In the genomic region with DNA sequence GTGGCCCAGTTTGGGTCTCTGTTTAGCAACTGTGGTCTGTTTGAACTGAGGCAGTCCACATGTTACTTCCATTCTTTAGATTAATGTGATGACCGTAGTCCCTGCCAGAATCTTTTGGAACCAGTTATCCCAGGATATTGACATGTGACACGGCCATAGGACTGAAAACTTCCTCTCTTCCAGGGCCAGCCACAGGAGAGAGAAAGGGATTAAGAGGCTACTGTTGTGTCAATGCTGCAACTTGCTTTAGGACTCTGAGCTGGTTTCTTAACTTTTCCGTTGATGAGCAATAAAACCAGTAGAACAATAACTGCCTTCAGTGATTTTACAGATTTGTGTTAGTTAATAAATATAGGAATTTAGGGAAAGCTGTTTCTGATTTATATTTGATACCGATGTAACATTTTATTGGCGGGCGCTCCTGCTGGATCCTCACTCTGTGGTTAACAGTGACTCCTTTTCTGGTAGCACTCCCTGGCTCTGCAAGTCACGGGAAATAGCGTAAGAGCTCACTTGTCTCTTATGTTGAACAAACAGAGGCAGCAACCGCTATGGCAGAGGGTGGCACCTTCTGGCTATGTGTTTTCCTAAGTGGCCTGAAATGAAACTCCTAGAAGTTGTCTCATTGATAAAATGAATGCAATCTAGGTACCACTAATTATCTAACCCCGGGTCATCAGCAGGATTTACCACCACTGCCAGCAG, we compare ENCODE assay signal across 18 cellular contexts. TPM values are rescaled to one million over a fixed set of nuclear protein-coding genes. Genes with fewer than 3 reads are reported as not detected.
A peak's percentile ranks its signal among the peaks of the same experiment; 100 is the strongest.
DNase-seq lines count a peak whose midpoint lies in the region; ATAC-seq and TF ChIP-seq lines count a peak whose summit lies in the region.
"Had no signal": no experiment of that assay in that cellular context is flagged by ENCODE, and none has a peak within 500 bp of the region (broad histone marks: within the 10 kb centered on the region; RNA-seq: fewer than 3 reads in every experiment).

No MANE protein-coding gene starts in this region.

- H3K27ac Mint-ChIP-seq in glutamatergic neuron (ENCODE audit: unreplicated experiment), result no peak overlapping the region
- H3K27ac Mint-ChIP-seq: activated CD4-positive, alpha-beta memory T cell treated with anti-CD3 and anti-CD28 coated beads, Interleukin-2, amount 10 ng/mL, durations not matched to agents 7 days and 5 days; HFFc6 had no signal

- peaks cover 10% of the 10 kb centered on the region for H3K79me2 ChIP-seq in trophoblast cell (ENCODE audit: control insufficient read depth, insufficient read depth, low read length, poor library complexity)

- no peak overlapping the region for H3K4me3 ChIP-seq in RWPE2 (ENCODE audit: severe bottlenecking)
- no peak overlapping the region for H3K4me3 ChIP-seq in trophoblast cell (ENCODE audit: low read depth, low read length)
- H3K4me3 ChIP-seq: ascending aorta, lower lobe of right lung, spleen had no signal

- H3K27me3 ChIP-seq in RWPE2 (ENCODE audit: insufficient read depth, poor library complexity, severe bottlenecking), result no peaks in the 10 kb centered on the region
- no peaks in the 10 kb centered on the region for H3K27me3 ChIP-seq in foreskin keratinocyte
- no peaks in the 10 kb centered on the region for H3K27me3 ChIP-seq in trophoblast cell (ENCODE audit: insufficient read depth, low read length)
- H3K27me3 ChIP-seq: ascending aorta, spleen had no signal

- H3K4me1 ChIP-seq in RWPE2 (ENCODE audit: insufficient read depth, poor library complexity, severe bottlenecking) (peaks cover 34% of the 10 kb centered on the region), foreskin keratinocyte (peaks cover 20% of the 10 kb centered on the region), trophoblast cell (ENCODE audit: control insufficient read depth in 1 of 2, insufficient read depth in 2 of 2, low read length in 2 of 2) (peaks cover 18 to 28% of the 10 kb centered on the region in 2 experiments)
- H3K4me1 ChIP-seq: ascending aorta, lower lobe of right lung, spleen had no signal

- H3K36me3 ChIP-seq in RWPE2 (ENCODE audit: low read depth), result no peaks in the 10 kb centered on the region
- no peaks in the 10 kb centered on the region for H3K36me3 ChIP-seq in trophoblast cell (ENCODE audit: control insufficient read depth in 1 of 2, insufficient read depth in 2 of 2, low read length in 2 of 2)
- H3K36me3 ChIP-seq: ascending aorta, lower lobe of right lung, spleen had no signal

- H2BK12ac ChIP-seq in trophoblast cell (ENCODE audit: low read length), result peak overlapping the region; percentile 63

- no peak overlapping the region for H4K12ac ChIP-seq in trophoblast cell (ENCODE audit: low read depth, low read length)

- H3K23ac ChIP-seq in trophoblast cell (ENCODE audit: low read length), result no peak overlapping the region

- no peak overlapping the region for H3K9ac ChIP-seq in trophoblast cell (ENCODE audit: low read length)

- TF ChIP-seq CTCF in RWPE2 (IDR thresholded peaks at IDR 0.05; ENCODE audit: poor library complexity, severe bottlenecking) (no peak), foreskin keratinocyte (conservative IDR thresholded peaks at IDR 0.05) (no peak), glutamatergic neuron (IDR thresholded peaks at IDR 0.05; ENCODE audit: partially characterized antibody, unreplicated experiment) (no peak)

- H3K27ac ChIP-seq in RWPE2 (ENCODE audit: poor library complexity, severe bottlenecking) (peak overlapping the region; percentile 24), foreskin keratinocyte (peak overlapping the region; percentile 54), trophoblast cell (ENCODE audit: low read depth, low read length) (peak overlapping the region; percentile 63)
- H3K27ac ChIP-seq: 22Rv1, ascending aorta, lower lobe of right lung, spleen had no signal

- no peak overlapping the region for H3K14ac ChIP-seq in trophoblast cell (ENCODE audit: low read length)

- H3K36me3 Mint-ChIP-seq in glutamatergic neuron (ENCODE audit: unreplicated experiment), result peaks cover 5% of the 10 kb centered on the region

- H3K4me2 ChIP-seq in trophoblast cell (ENCODE audit: low read length), result peak overlapping the region; percentile 50

- peak overlapping the region; percentile 42 for H3K4ac ChIP-seq in trophoblast cell (ENCODE audit: low read depth, low read length)

- WGBS in trophoblast cell (ENCODE audit: extremely low coverage, insufficient coverage, insufficient read length), result no CpG with 5 or more reads among the region's 10 CpGs

- no peak overlapping the region for H3K18ac ChIP-seq in trophoblast cell (ENCODE audit: low read length)

- no peaks in the 10 kb centered on the region for H3K27me3 Mint-ChIP-seq in glutamatergic neuron (ENCODE audit: unreplicated experiment)
- H3K27me3 Mint-ChIP-seq: activated CD4-positive, alpha-beta memory T cell treated with anti-CD3 and anti-CD28 coated beads, Interleukin-2, amount 10 ng/mL, durations not matched to agents 7 days and 5 days had no signal

- no peak overlapping the region for H3K4me3 Mint-ChIP-seq in glutamatergic neuron (ENCODE audit: unreplicated experiment)
- H3K4me3 Mint-ChIP-seq: activated CD4-positive, alpha-beta memory T cell treated with anti-CD3 and anti-CD28 coated beads, Interleukin-2, amount 10 ng/mL, durations not matched to agents 7 days and 5 days; HFFc6 had no signal

- H2BK120ac ChIP-seq in trophoblast cell (ENCODE audit: insufficient read depth, low read length, poor library complexity), result peak overlapping the region; percentile 26

- no peaks in the 10 kb centered on the region for H3K4me1 Mint-ChIP-seq in glutamatergic neuron (ENCODE audit: low read depth, unreplicated experiment)
- H3K4me1 Mint-ChIP-seq: activated CD4-positive, alpha-beta memory T cell treated with anti-CD3 and anti-CD28 coated beads, Interleukin-2, amount 10 ng/mL, durations not matched to agents 7 days and 5 days had no signal

- H2AK5ac ChIP-seq in trophoblast cell (ENCODE audit: low read length), result no peak overlapping the region

- peak; percentile 9 for DNase-seq in DMS153 (lab: John Stamatoyannopoulos, UW)
- DNase-seq in DMS153 treated with DMSO at 0.1 percent for 48 hours (lab: John Stamatoyannopoulos, UW; ENCODE audit: unreplicated experiment), result no peak
- no peak for DNase-seq in RWPE2 (ENCODE audit: low spot score)
- DNase-seq in foreskin keratinocyte, result peak; percentile 26 to 52
- DNase-seq in trophoblast cell, result no peak
- DNase-seq in NOMO-1 treated with dmso at 0.1 percent for 144 hours (lab: John Stamatoyannopoulos, UW; ENCODE audit: unreplicated experiment), result no peak
- no peak for DNase-seq in glutamatergic neuron
- no peak for DNase-seq in NCI-H2029 treated with DMSO at 0.1 percent for 48 hours (lab: John Stamatoyannopoulos, UW)
- DNase-seq: activated CD4-positive, alpha-beta memory T cell treated with anti-CD3 and anti-CD28 coated beads, Interleukin-2, amount 10 ng/mL, durations not matched to agents 7 days and 5 days; activated effector memory CD4-positive, alpha-beta T cell treated with anti-CD3 and anti-CD28 coated beads, Interleukin-2, amount 50 U/mL, for 16 hours; effector CD8-positive, alpha-beta T cell; HFFc6; hippocampal formation; lower lobe of right lung; spleen; T-helper 9 cell had no signal

- H3K9me3 ChIP-seq in RWPE2 (ENCODE audit: severe bottlenecking), result no peaks in the 10 kb centered on the region
- no peaks in the 10 kb centered on the region for H3K9me3 ChIP-seq in trophoblast cell (ENCODE audit: insufficient read depth, low read depth, low read length)
- H3K9me3 ChIP-seq: ascending aorta, lower lobe of right lung had no signal

- peak overlapping the region; percentile 51 for H2BK5ac ChIP-seq in trophoblast cell (ENCODE audit: low read depth, low read length, poor library complexity)

- no peak overlapping the region for H2AFZ ChIP-seq in trophoblast cell (ENCODE audit: insufficient read depth, low read length, poor library complexity)

- ATAC-seq in RWPE2 (ENCODE audit: low read depth), result no peak
- ATAC-seq in foreskin keratinocyte, result peak; percentile 39
- ATAC-seq: lower lobe of right lung had no signal

- H3K79me1 ChIP-seq in trophoblast cell (ENCODE audit: low read length), result peaks cover 39% of the 10 kb centered on the region

- peak overlapping the region; percentile 57 for H4K8ac ChIP-seq in trophoblast cell (ENCODE audit: low read depth, low read length)

- peak overlapping the region; percentile 31 for H4K91ac ChIP-seq in trophoblast cell (ENCODE audit: low read depth, low read length)

- peaks cover 2% of the 10 kb centered on the region for H3K9me3 Mint-ChIP-seq in glutamatergic neuron (ENCODE audit: unreplicated experiment)
- H3K9me3 Mint-ChIP-seq: HFFc6 had no signal

RNA-seq across cellular contexts. Expression of gene TENM3, which starts 2.5 kb away (rescaled TPM):
- 24.5 and 30.1 TPM in 2 replicates for total RNA-seq in foreskin keratinocyte
- polyA plus RNA-seq in foreskin keratinocyte, result 2.4 and 2.7 TPM in 2 replicates
- 112 and 119 TPM in 2 replicates for polyA plus RNA-seq in trophoblast cell (2013)
- total RNA-seq in glutamatergic neuron (ENCODE audit: unreplicated experiment), result 124 TPM
- total RNA-seq: activated CD4-positive, alpha-beta memory T cell treated with anti-CD3 and anti-CD28 coated beads, Interleukin-2, amount 10 ng/mL, durations not matched to agents 7 days and 5 days had no signal

Comparison
In these comparisons a context has a peak if more than half of its experiments do, and no peak if none do; other contexts are left out.
1. DNase-seq: peak in DMS153 (single experiment) and foreskin keratinocyte (2 of 2); none in DMS153 treated with DMSO at 0.1 percent for 48 hours (single experiment), RWPE2 (single experiment), trophoblast cell (0 of 2), NOMO-1 treated with dmso at 0.1 percent for 144 hours (single experiment), glutamatergic neuron (single experiment) and NCI-H2029 treated with DMSO at 0.1 percent for 48 hours (single experiment).
2. Peak in every context shown above with its lines, with median percentiles within 50 percentile points of each other: H3K27ac ChIP-seq.